In the genomic region with DNA sequence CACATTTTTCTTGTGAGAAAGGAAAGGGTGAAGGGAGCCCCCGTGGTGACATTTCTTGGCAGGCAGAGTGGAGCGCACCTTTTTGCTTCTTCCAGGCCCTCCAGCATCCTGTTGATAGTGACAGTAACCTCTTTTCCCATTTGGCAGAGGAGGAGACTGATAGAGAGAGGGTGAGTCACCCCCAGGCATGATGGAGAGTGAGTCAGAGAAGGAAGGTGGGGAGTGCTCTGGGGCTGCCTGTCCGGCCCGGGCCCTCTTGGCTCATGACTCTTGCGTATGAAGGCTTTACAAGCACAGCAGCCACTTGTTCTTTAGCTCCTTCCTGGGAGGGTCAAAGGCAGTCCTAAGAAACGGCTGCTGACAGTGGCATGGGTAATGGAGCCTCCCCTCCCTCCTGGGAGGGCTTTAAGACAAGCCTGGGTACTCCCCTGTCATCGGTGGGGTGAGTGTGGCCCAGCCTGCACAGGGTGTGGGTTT, we compare ENCODE assay signal across 7 cellular contexts. TPM values are rescaled to one million over a fixed set of nuclear protein-coding genes. Genes with fewer than 3 reads are reported as not detected.
A peak's percentile ranks its signal among the peaks of the same experiment; 100 is the strongest.
DNase-seq lines count a peak whose midpoint lies in the region; ATAC-seq, FAIRE-seq and TF ChIP-seq lines count a peak whose summit lies in the region.

No MANE protein-coding gene starts in this region.

- peak; percentile 98 for ATAC-seq in HCT116

- DNase-seq in HCT116 (ENCODE audit: low read depth, low spot score) (peak; percentile 71), SJCRH30 (peak; percentile 64 to 69), foreskin fibroblast (peak; percentile 96 to 97), smooth muscle cell of the brain vasculature (ENCODE audit: low read depth, low spot score) (peak; percentile 76), NCI-H2171 treated with DMSO at 0.1 percent for 48 hours (lab: John Stamatoyannopoulos, UW) (no peak), D721Med (ENCODE audit: insufficient read length, low spot score) (no peak), GM20000 (ENCODE audit: low spot score) (no peak)

- no peaks in the 10 kb centered on the region for H3K27me3 ChIP-seq in HCT116 (ENCODE audit: insufficient read depth, low read length)
- no peaks in the 10 kb centered on the region; the same call in 1 of the 2 replicates for H3K27me3 ChIP-seq in SJCRH30

- CTCF ChIA-PET in HCT116 (lab: Charles Lee): interaction anchor here (0.9 to 1.7 kb wide), 2 partner anchors 12 to 49 kb away, joined by 3 to 5 read pairs; no protein-coding TSS in a partner anchor

- TF ChIP-seq POLR2A in HCT116 (IDR thresholded peaks at IDR 0.05; ENCODE audit: borderline replicate concordance, extremely low read depth, insufficient read depth, insufficient read length): no peak

- no peak overlapping the region for H2AFZ ChIP-seq in HCT116 (ENCODE audit: low read depth, low read length, poor library complexity, severe bottlenecking)

- H3K9me3 ChIP-seq in HCT116 (ENCODE audit: control insufficient read depth in 1 of 2, insufficient read depth in 1 of 2, low read depth in 1 of 2, low read length in 2 of 2) (no peaks in the 10 kb centered on the region), SJCRH30 (replicated peaks) (no peaks in the 10 kb centered on the region)

- TF ChIP-seq CTCF in HCT116 (IDR thresholded peaks at IDR 0.05 in 2 of 3, conservative IDR thresholded peaks at IDR 0.05 in 1 of 3; ENCODE audit: borderline replicate concordance in 1 of 3, insufficient read depth in 1 of 3, low read depth in 2 of 3, low read length in 2 of 3) (no peak), foreskin fibroblast (IDR thresholded peaks at IDR 0.05; ENCODE audit: low read depth, low read length) (no peak), D721Med (IDR thresholded peaks at IDR 0.05; ENCODE audit: insufficient read depth, missing control alignments) (no peak), GM20000 (IDR thresholded peaks at IDR 0.05; ENCODE audit: extremely low read depth, missing control alignments) (no peak)

- H3K27ac ChIP-seq in HCT116 (ENCODE audit: low read depth, low read length): peak overlapping the region; percentile 57
- H3K27ac ChIP-seq in SJCRH30: no peak overlapping the region

- no peak for TF ChIP-seq RAD21 in HCT116 (IDR thresholded peaks at IDR 0.05; ENCODE audit: low read depth)

- FAIRE-seq in D721Med (lab: Jason Lieb, UNC): no peak

- no TSS peak for BruUV-seq in HCT116 (replicated peaks; lab: Mats Ljungman, UMichigan)

- H3K9ac ChIP-seq in HCT116 (ENCODE audit: low read length): peak overlapping the region; percentile 57

- H3K4me1 ChIP-seq in HCT116 (ENCODE audit: control insufficient read depth in 1 of 2, insufficient read depth in 2 of 2, low read length in 2 of 2) (peaks cover 17 to 28% of the 10 kb centered on the region in 2 experiments), SJCRH30 (peaks cover 4% of the 10 kb centered on the region)

- peaks cover 0 to 3% of the 10 kb centered on the region in 2 experiments; a peak in 1 of 4 replicates for H3K36me3 ChIP-seq in HCT116 (ENCODE audit: control insufficient read depth in 1 of 2, insufficient read depth in 2 of 2, low read length in 2 of 2)
- no peaks in the 10 kb centered on the region for H3K36me3 ChIP-seq in SJCRH30

- intact Hi-C loops in HCT116 (cut with micrococcal nuclease): no loop called here

- no peaks in the 10 kb centered on the region for H3K9me2 ChIP-seq in HCT116 (ENCODE audit: insufficient read depth)

- peak overlapping the region; percentile 69 for H3K4me2 ChIP-seq in HCT116 (ENCODE audit: low read length)

- RAD21 ChIA-PET in HCT116 (lab: Charles Lee; ENCODE audit: low non-redundant PET in 1 of 2, low total read pairs in 2 of 2, uncharacterized antibody in 2 of 2, unreplicated experiment in 2 of 2): no interaction called here

- H4K20me1 ChIP-seq in HCT116 (ENCODE audit: insufficient read depth): no peaks in the 10 kb centered on the region

- POLR2A ChIA-PET in HCT116 (lab: Charles Lee): interaction anchor here (1.0 kb wide), 1 partner anchor 174 kb away, joined by 3 read pairs; a partner anchor contains a TSS

- H3K4me3 ChIP-seq in HCT116 (replicated peaks in 1 of 2; ENCODE audit: low read depth in 1 of 2, low read length in 2 of 2): 0 out of 4 replicates have a peak overlapping the region, but pooled peaks of 1 of the 2 experiments have one; percentile 9
- no peak overlapping the region for H3K4me3 ChIP-seq in SJCRH30
- no peak overlapping the region for H3K4me3 ChIP-seq in foreskin fibroblast (ENCODE audit: low read depth in 1 of 2, low read length in 2 of 2)

- H3K79me2 ChIP-seq in HCT116 (ENCODE audit: insufficient read depth, low read length): no peaks in the 10 kb centered on the region

TF ChIP-seq in HCT116, 20 proteins besides CTCF, POLR2A, EP300 and RAD21:
- TF ChIP-seq, protein P1, sequence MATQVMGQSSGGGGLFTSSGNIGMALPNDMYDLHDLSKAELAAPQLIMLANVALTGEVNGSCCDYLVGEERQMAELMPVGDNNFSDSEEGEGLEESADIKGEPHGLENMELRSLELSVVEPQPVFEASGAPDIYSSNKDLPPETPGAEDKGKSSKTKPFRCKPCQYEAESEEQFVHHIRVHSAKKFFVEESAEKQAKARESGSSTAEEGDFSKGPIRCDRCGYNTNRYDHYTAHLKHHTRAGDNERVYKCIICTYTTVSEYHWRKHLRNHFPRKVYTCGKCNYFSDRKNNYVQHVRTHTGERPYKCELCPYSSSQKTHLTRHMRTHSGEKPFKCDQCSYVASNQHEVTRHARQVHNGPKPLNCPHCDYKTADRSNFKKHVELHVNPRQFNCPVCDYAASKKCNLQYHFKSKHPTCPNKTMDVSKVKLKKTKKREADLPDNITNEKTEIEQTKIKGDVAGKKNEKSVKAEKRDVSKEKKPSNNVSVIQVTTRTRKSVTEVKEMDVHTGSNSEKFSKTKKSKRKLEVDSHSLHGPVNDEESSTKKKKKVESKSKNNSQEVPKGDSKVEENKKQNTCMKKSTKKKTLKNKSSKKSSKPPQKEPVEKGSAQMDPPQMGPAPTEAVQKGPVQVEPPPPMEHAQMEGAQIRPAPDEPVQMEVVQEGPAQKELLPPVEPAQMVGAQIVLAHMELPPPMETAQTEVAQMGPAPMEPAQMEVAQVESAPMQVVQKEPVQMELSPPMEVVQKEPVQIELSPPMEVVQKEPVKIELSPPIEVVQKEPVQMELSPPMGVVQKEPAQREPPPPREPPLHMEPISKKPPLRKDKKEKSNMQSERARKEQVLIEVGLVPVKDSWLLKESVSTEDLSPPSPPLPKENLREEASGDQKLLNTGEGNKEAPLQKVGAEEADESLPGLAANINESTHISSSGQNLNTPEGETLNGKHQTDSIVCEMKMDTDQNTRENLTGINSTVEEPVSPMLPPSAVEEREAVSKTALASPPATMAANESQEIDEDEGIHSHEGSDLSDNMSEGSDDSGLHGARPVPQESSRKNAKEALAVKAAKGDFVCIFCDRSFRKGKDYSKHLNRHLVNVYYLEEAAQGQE (IDR thresholded peaks at IDR 0.05; ENCODE audit: low read depth): no peak
- TF ChIP-seq SP1 (IDR thresholded peaks at IDR 0.05; ENCODE audit: low read depth) (peak; percentile 68), CEBPB (IDR thresholded peaks at IDR 0.05; ENCODE audit: low read depth) (no peak), EZH2phosphoT487 (IDR thresholded peaks at IDR 0.05; ENCODE audit: borderline replicate concordance) (no peak), TCF7L2 (IDR thresholded peaks at IDR 0.05; ENCODE audit: borderline replicate concordance, extremely low read depth, insufficient read depth, insufficient read length) (no peak), JUND (IDR thresholded peaks at IDR 0.05) (peak; percentile 94), YY1 (IDR thresholded peaks at IDR 0.05; ENCODE audit: extremely low read depth, insufficient replicate concordance, low read depth, low read length) (peak; percentile 22), FOSL1 (IDR thresholded peaks at IDR 0.05; ENCODE audit: low read depth) (peak; percentile 97), POLR2AphosphoS5 (IDR thresholded peaks at IDR 0.05; ENCODE audit: low read depth, low read length) (peak; percentile 31; the same call in 1 of the 2 replicates)
- TF ChIP-seq, protein P2, sequence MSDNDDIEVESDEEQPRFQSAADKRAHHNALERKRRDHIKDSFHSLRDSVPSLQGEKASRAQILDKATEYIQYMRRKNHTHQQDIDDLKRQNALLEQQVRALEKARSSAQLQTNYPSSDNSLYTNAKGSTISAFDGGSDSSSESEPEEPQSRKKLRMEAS (IDR thresholded peaks at IDR 0.05): peak; percentile 61; the same call in 1 of the 2 replicates

RNA-seq across cellular contexts. Expression of a gene that starts 16.0 kb away (rescaled TPM):
- 0.89 TPM for total RNA-seq in HCT116 (2021; ENCODE audit: unreplicated experiment)
- polyA plus RNA-seq in HCT116 (2012): 0.18 and 0.25 TPM in 2 replicates
- 0.12 and 0.35 TPM in 2 replicates for total RNA-seq in SJCRH30 (2014; rRNA removed; shearing (Covaris generic))

RNA-seq across cellular contexts. Expression of a gene that starts 28.0 kb away (rescaled TPM):
- 19.9 TPM for total RNA-seq in HCT116 (2021; ENCODE audit: unreplicated experiment)
- 17.3 and 17.9 TPM in 2 replicates for polyA plus RNA-seq in HCT116 (2012)
- not detected in 2 replicates for total RNA-seq in SJCRH30 (2014; rRNA removed; shearing (Covaris generic))

RNA-seq across cellular contexts. Expression of a gene that starts 40.9 kb away (rescaled TPM):
- 2.8 TPM for total RNA-seq in HCT116 (2021; ENCODE audit: unreplicated experiment)
- polyA plus RNA-seq in HCT116 (2012): 1.7 TPM in 2 replicates
- 2.0 and 2.9 TPM in 2 replicates for total RNA-seq in SJCRH30 (2014; rRNA removed; shearing (Covaris generic))

RNA-seq across cellular contexts. Expression of a gene that starts 56.6 kb away (rescaled TPM):
- total RNA-seq in HCT116 (2021; ENCODE audit: unreplicated experiment): 8.8 TPM
- polyA plus RNA-seq in HCT116 (2012): 2.8 and 3.5 TPM in 2 replicates
- 23.4 and 24.1 TPM in 2 replicates for total RNA-seq in SJCRH30 (2014; rRNA removed; shearing (Covaris generic))

Comparison
In these comparisons a context has a peak if more than half of its experiments do, and no peak if none do; other contexts are left out.
1. DNase-seq: peak in HCT116 (single experiment), SJCRH30 (2 of 2), foreskin fibroblast (2 of 2) and smooth muscle cell of the brain vasculature (single experiment); none in NCI-H2171 treated with DMSO at 0.1 percent for 48 hours (single experiment), D721Med (single experiment) and GM20000 (single experiment).
2. RNA of a gene that starts 28.0 kb away (total RNA-seq): 19.9 TPM in HCT116 (single experiment); not detected in SJCRH30; every median in the first group is over 10 times any median in the second.